In genomic region chr1:46247433-46248121, GRCh38 we compare ENCODE assay signal across 8 cellular contexts. TPM values are rescaled to one million over a fixed set of nuclear protein-coding genes. Genes with fewer than 3 reads are reported as not detected.
DNase-seq lines count a peak whose midpoint lies in the region; ATAC-seq, FAIRE-seq and TF ChIP-seq lines count a peak whose summit lies in the region.

TSS of gene RAD54L (plus strand) at chr1:46247763. CDS start at chr1:46248406, 643 bp downstream.

- under 1% methylated on average over 41 of the region's 50 CpGs for WGBS in smooth muscle cell (ENCODE audit: low lambda C conversion rate)

- CTCF ChIA-PET in AG04450 (lab: Charles Lee), result interaction anchor here (0.6 to 1.8 kb wide), 8 partner anchors 14 to 944 kb away, joined by 3 to 17 read pairs (median 4); no protein-coding TSS in a partner anchor

- peak within 1 kb of the TSS; percentile 82 for H3K9ac ChIP-seq in smooth muscle cell (ENCODE audit: low read depth)

- H3K4me3 ChIP-seq in AG04450 (ENCODE audit: low read depth, low read length), result peak within 1 kb of the TSS; percentile 92
- H3K4me3 ChIP-seq in WERI-Rb-1 (ENCODE audit: low read depth, low read length), result peak within 1 kb of the TSS; percentile 59
- peak within 1 kb of the TSS; percentile 68 for H3K4me3 ChIP-seq in bronchial epithelial cell (ENCODE audit: low read depth, low read length)
- H3K4me3 ChIP-seq in smooth muscle cell, result peak within 1 kb of the TSS; percentile 64

- H2AFZ ChIP-seq in smooth muscle cell (ENCODE audit: low read depth), result peak within 1 kb of the TSS; percentile 58

- peaks cover 7% of the 10 kb centered on the region for H3K79me2 ChIP-seq in smooth muscle cell (ENCODE audit: low read depth)

- TF ChIP-seq CTCF in AG04450 (IDR thresholded peaks at IDR 0.05; ENCODE audit: low read depth, low read length) (no peak), WERI-Rb-1 (IDR thresholded peaks at IDR 0.05; ENCODE audit: low read depth, low read length) (no peak), bronchial epithelial cell (IDR thresholded peaks at IDR 0.05; ENCODE audit: insufficient read depth, low read length, severe bottlenecking) (no peak), smooth muscle cell (IDR thresholded peaks at IDR 0.05; ENCODE audit: borderline replicate concordance, insufficient read depth, poor library complexity, severe bottlenecking) (no peak)

- POLR2A ChIA-PET in AG04450 (lab: Yijun Ruan, JAX), result interaction anchor here (0.6 to 1.3 kb wide), 7 partner anchors 24 to 727 kb away, joined by 3 to 18 read pairs (median 5); partner anchors contain the start of genes LRRC41, MKNK1, PRDX1 and UQCRH

- H3K36me3 ChIP-seq in WERI-Rb-1 (peaks cover 44% of the 10 kb centered on the region), bronchial epithelial cell (ENCODE audit: control insufficient read depth, insufficient read depth, low read length) (no peaks in the 10 kb centered on the region), smooth muscle cell (ENCODE audit: low read depth) (no peaks in the 10 kb centered on the region)

- ATAC-seq in GM18909 (IDR thresholded peaks at IDR 0.05; ENCODE audit: poor library complexity, unreplicated experiment), result peak; percentile 93
- peak; percentile 90 for ATAC-seq in HG03159 (IDR thresholded peaks at IDR 0.05; ENCODE audit: unreplicated experiment)

- no peaks in the 10 kb centered on the region for H3K9me3 ChIP-seq in AG04450 (ENCODE audit: control insufficient read depth, insufficient read depth, low read length)
- H3K9me3 ChIP-seq in WERI-Rb-1 (ENCODE audit: severe bottlenecking), result no peaks in the 10 kb centered on the region
- no peaks in the 10 kb centered on the region for H3K9me3 ChIP-seq in smooth muscle cell (replicated peaks; ENCODE audit: low read depth)

- FAIRE-seq in bronchial epithelial cell (lab: Jason Lieb, UNC), result no peak

- peaks cover 9% of the 10 kb centered on the region for H3K4me1 ChIP-seq in smooth muscle cell (ENCODE audit: low read depth)

- no peaks in the 10 kb centered on the region for H4K20me1 ChIP-seq in smooth muscle cell (ENCODE audit: low read depth)

- H3K27me3 ChIP-seq in AG04450 (ENCODE audit: control insufficient read depth, insufficient read depth, low read length), result no peaks in the 10 kb centered on the region
- H3K27me3 ChIP-seq in WERI-Rb-1 (ENCODE audit: insufficient read depth, low read depth, severe bottlenecking), result no peaks in the 10 kb centered on the region
- no peaks in the 10 kb centered on the region for H3K27me3 ChIP-seq in bronchial epithelial cell (ENCODE audit: control insufficient read depth, insufficient read depth, low read length)
- no peaks in the 10 kb centered on the region for H3K27me3 ChIP-seq in smooth muscle cell (ENCODE audit: low read depth)

- H3K27ac ChIP-seq in AG04450 (ENCODE audit: low read depth, low read length) (peak within 1 kb of the TSS; percentile 83), WERI-Rb-1 (peak within 1 kb of the TSS; percentile 99), smooth muscle cell (ENCODE audit: low read depth) (peak within 1 kb of the TSS; percentile 77)

- H3F3A ChIP-seq in smooth muscle cell (ENCODE audit: low read depth), result no peaks in the 10 kb centered on the region

- DNase-seq in AG04450 (ENCODE audit: low read depth, low spot score) (peak; percentile 98), NCI-H2227 treated with DMSO at 0.1 percent for 48 hours (lab: John Stamatoyannopoulos, UW) (peak; percentile 99), WERI-Rb-1 (peak; percentile 99), bronchial epithelial cell (ENCODE audit: low read depth) (peak; percentile 92), iPS-NIHi11 (ENCODE audit: low spot score) (peak; percentile 98), smooth muscle cell (lab: John Stamatoyannopoulos, UW; ENCODE audit: unreplicated experiment) (peak; percentile 91)

- H3K4me2 ChIP-seq in smooth muscle cell, result peak within 1 kb of the TSS; percentile 90

RNA-seq across cellular contexts. Expression of gene RAD54L, which starts in this region (rescaled TPM):
- polyA plus RNA-seq in AG04450 (2011; rRNA removed) (1.8 and 1.9 TPM in 2 replicates), smooth muscle cell (5.6 and 7.1 TPM in 2 replicates)
- polyA minus RNA-seq in AG04450 (2011; rRNA and poly(A)+ RNA removed), result 2.7 and 3.1 TPM in 2 replicates
- total RNA-seq in bronchial epithelial cell (0.13 and 0.26 TPM in 2 replicates), smooth muscle cell (1.7 and 4.9 TPM in 2 replicates)

Comparison
In these comparisons a context has a peak if more than half of its experiments do, and no peak if none do; other contexts are left out.
1. Peak in every context shown above with its lines: DNase-seq, ATAC-seq, H3K4me3 ChIP-seq and H3K27ac ChIP-seq.
2. Peak in DNase-seq and H3K4me3 ChIP-seq in bronchial epithelial cell; RNA of the gene not detected or under 1 TPM.